Comparison of ENCODE assay signal across 8 cellular contexts in genomic region chr21:37074195-37074510, GRCh38. TPM values are rescaled to one million over a fixed set of nuclear protein-coding genes. Genes with fewer than 3 reads are reported as not detected.
DNase-seq lines count a peak whose midpoint lies in the region; ATAC-seq and TF ChIP-seq lines count a peak whose summit lies in the region.

No MANE protein-coding gene starts in this region.

- H3K9ac ChIP-seq in SK-N-MC (ENCODE audit: insufficient read length) = peak overlapping the region; percentile 88

- peak overlapping the region; percentile 91 for H3K4me3 Mint-ChIP-seq in activated naive CD4-positive, alpha-beta T cell treated with anti-CD3 and anti-CD28 coated beads, Interleukin-2, amount 50 U/mL, for 24 hours

- H3K4me1 ChIP-seq in psoas muscle = peaks cover 15% of the 10 kb centered on the region

- no peaks in the 10 kb centered on the region for H3K27me3 Mint-ChIP-seq in activated naive CD4-positive, alpha-beta T cell treated with anti-CD3 and anti-CD28 coated beads, Interleukin-2, amount 50 U/mL, for 24 hours

- ATAC-seq in psoas muscle (peak in 3 of 4 donors; percentile 6 to 13 (median 7)), GM19397 (IDR thresholded peaks at IDR 0.05; ENCODE audit: unreplicated experiment) (no peak), HG03108 (IDR thresholded peaks at IDR 0.05; ENCODE audit: unreplicated experiment) (no peak)

- peaks cover 68% of the 10 kb centered on the region for H3K4me1 Mint-ChIP-seq in activated naive CD4-positive, alpha-beta T cell treated with anti-CD3 and anti-CD28 coated beads, Interleukin-2, amount 50 U/mL, for 24 hours

- H3K27me3 ChIP-seq in psoas muscle (ENCODE audit: insufficient read depth in 3 of 3, low read length in 2 of 3) = no peaks in the 10 kb centered on the region

- 2 to 6% (median 3%) methylated on average over 14 of the region's 14 CpGs for WGBS in psoas muscle, 3 donors

- TF ChIP-seq CTCF in foreskin fibroblast (IDR thresholded peaks at IDR 0.05; ENCODE audit: low read depth, low read length) (no peak), psoas muscle (IDR thresholded peaks at IDR 0.05) (no peak)

- no peak for DNase-seq in activated naive CD4-positive, alpha-beta T cell treated with Interleukin-2 at 50 U/mL for 16 hours
- DNase-seq in SK-N-MC (ENCODE audit: low read depth, low spot score) (no peak), foreskin fibroblast (no peak), psoas muscle (no peak), NCI-H774 (lab: John Stamatoyannopoulos, UW) (no peak)

- H3K9me3 Mint-ChIP-seq in activated naive CD4-positive, alpha-beta T cell treated with anti-CD3 and anti-CD28 coated beads, Interleukin-2, amount 50 U/mL, for 24 hours = no peaks in the 10 kb centered on the region

- no peak overlapping the region; the same call in 1 of the 2 replicates for H3K27ac ChIP-seq in SK-N-MC
- H3K27ac ChIP-seq in psoas muscle = peak overlapping the region; percentile 95

- H3K9me3 ChIP-seq in SK-N-MC (ENCODE audit: low read depth, low read length) (peaks cover 8% of the 10 kb centered on the region; the same call in 1 of the 2 replicates), psoas muscle (peaks cover 4% of the 10 kb centered on the region)

- intact Hi-C loops in psoas muscle (cut with DNase I) = loop anchor here in 1 of 2 donors (5.0 kb wide), 1 partner anchor 82 kb away; no protein-coding TSS in a partner anchor

- H3K36me3 ChIP-seq in SK-N-MC (ENCODE audit: insufficient read depth, low read length) (0 out of 2 replicates have a peak, but pooled peaks cover 5% of the 10 kb centered on the region), psoas muscle (ENCODE audit: insufficient read depth in 1 of 2, low read depth in 1 of 2) (peaks cover 0 to 14% of the 10 kb centered on the region in 2 donors)

- H3K27ac Mint-ChIP-seq in activated naive CD4-positive, alpha-beta T cell treated with anti-CD3 and anti-CD28 coated beads, Interleukin-2, amount 50 U/mL, for 24 hours = peak overlapping the region; percentile 97

- H3K4me3 ChIP-seq in SK-N-MC = peak overlapping the region; percentile 82
- peak overlapping the region; percentile 88 to 92 for H3K4me3 ChIP-seq in foreskin fibroblast (ENCODE audit: low read depth in 1 of 2, low read length in 2 of 2)
- peak overlapping the region; percentile 78 for H3K4me3 ChIP-seq in psoas muscle

- peaks cover 2% of the 10 kb centered on the region for H3K36me3 Mint-ChIP-seq in activated naive CD4-positive, alpha-beta T cell treated with anti-CD3 and anti-CD28 coated beads, Interleukin-2, amount 50 U/mL, for 24 hours

RNA-seq across cellular contexts. Expression of gene TTC3, which starts 1.1 kb away (rescaled TPM):
- 10 to 100 TPM; 22.2 to 50.3 (median 30.0) TPM for total RNA-seq in psoas muscle
- polyA plus RNA-seq in psoas muscle = 10 to 100 TPM in 2 of 3 donors, 1 to 10 TPM in 1; 6.5 to 25.7 (median 13.7) TPM

RNA-seq across cellular contexts. Expression of gene PIGP, which starts 1.3 kb away (rescaled TPM):
- 10 to 100 TPM; 26.6 to 46.9 (median 34.4) TPM for total RNA-seq in psoas muscle
- 10 to 100 TPM; 23.0 to 41.5 (median 27.2) TPM for polyA plus RNA-seq in psoas muscle

Comparison
In these comparisons a context has a peak if more than half of its experiments do, and no peak if none do; other contexts are left out.
1. ATAC-seq: peak in psoas muscle (3 of 4); none in GM19397 (single experiment) and HG03108 (single experiment).
2. Peak in every context shown above with its lines, with median percentiles within 50 percentile points of each other: H3K4me3 ChIP-seq.